25 cellular contexts compared by ENCODE assay signal in the genomic region with DNA sequence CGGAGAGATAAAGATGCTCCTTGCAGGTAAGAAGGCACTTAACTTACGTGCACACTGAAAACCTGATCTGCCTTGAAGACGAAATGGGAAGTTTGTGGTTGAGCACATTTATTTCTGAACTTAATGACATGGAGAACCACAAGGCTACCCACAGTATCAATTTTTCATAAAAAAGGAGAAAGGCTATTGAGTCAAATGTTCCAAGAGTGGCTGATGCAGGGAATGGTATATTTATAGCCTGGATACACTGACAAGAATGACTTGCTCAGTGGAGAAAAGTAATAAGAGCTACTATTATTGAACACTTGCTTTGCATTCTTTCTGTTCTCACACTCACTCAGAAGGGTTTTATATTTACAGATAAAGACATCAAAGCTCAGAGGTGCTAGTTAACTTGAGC.
"Had no signal": no experiment of that assay in that cellular context is flagged by ENCODE, and none has a peak within 500 bp of the region (broad histone marks: within the 10 kb centered on the region; RNA-seq: fewer than 3 reads in every experiment).

No MANE protein-coding gene starts in this region.

- H3K4me3 ChIP-seq: breast epithelium, K562, Peyer's patch, SJSA1 had no signal

- DNase-seq: activated CD4-positive, alpha-beta memory T cell treated with anti-CD3 and anti-CD28 coated beads for 36 hours; activated CD4-positive, alpha-beta T cell treated with anti-CD3 and anti-CD28 coated beads, Interleukin-2, amount 10 ng/mL, durations not matched to agents 7 days and 5 days; activated CD4-positive, CD25-positive, alpha-beta regulatory T cell; activated CD8-positive, alpha-beta memory T cell treated with anti-CD3 and anti-CD28 coated beads for 24 hours; activated gamma-delta T cell treated with Interleukin-2 at 50 U/mL for 16 hours; activated naive CD4-positive, alpha-beta T cell treated with anti-CD3 and anti-CD28 coated beads, Interleukin-2, amount 10 ng/mL, durations not matched to agents 7 days and 5 days; activated naive CD8-positive, alpha-beta T cell treated with anti-CD3 and anti-CD28 coated beads for 36 hours; activated T-cell treated with anti-CD3 and anti-CD28 coated beads, Interleukin-2, amount 50 U/mL, for 72 hours; caudate nucleus; Karpas-422; MM.1S; NCI-H1105; NCI-H1436; NCI-H1694 treated with DMSO at 0.1 percent for 48 hours; NCI-H2081; NCI-H510A treated with DMSO at 0.1 percent for 48 hours; NCI-H69; NK-92 treated with Interleukin-12 subunit alpha and Interleukin-12 subunit beta, amount 100 ng/mL, for 24 hours; Peyer's patch; Right ventricle myocardium superior; T-helper 2 cell; T1000 had no signal
